8 cellular contexts compared by ENCODE assay signal in the genomic region with DNA sequence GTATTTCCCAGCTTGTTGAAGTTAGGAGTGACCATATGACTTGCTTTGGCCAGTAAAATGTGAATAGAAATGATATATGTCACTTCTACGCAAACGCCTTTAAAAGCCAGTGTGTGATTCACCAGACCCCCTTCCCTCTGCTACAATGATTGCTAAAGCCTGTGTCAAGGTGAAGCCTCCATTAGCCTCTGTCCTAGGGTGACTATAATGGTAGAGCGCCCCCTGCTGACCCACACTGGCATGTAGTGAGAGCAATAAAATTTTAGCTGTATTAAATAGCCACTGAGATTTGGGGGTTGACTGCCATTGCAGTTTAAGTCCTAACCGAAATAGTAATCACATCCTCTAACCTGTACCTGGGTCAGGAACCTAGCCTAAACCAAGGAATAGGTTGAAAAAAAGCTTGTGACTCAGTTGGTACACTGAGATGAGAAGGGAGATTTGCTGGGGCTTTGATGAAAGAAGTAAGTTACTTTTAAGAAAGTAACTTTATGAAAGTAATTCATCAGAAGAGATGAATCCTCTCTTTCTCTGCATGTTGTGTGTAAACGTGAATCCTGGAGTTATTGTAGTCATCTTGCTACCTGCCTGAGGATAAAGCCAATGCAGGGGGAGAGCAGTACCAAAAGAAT. TPM values are rescaled to one million over a fixed set of nuclear protein-coding genes. Genes with fewer than 3 reads are reported as not detected.
A peak's percentile ranks its signal among the peaks of the same experiment; 100 is the strongest.
DNase-seq lines count a peak whose midpoint lies in the region; ATAC-seq and TF ChIP-seq lines count a peak whose summit lies in the region.

No MANE protein-coding gene starts in this region.

- H3K27ac Mint-ChIP-seq in neural progenitor cell, result no peak overlapping the region

- H3K9me3 ChIP-seq in NT2/D1 (ENCODE audit: insufficient read depth, low read length) (no peaks in the 10 kb centered on the region), neural progenitor cell (ENCODE audit: low read depth) (no peaks in the 10 kb centered on the region), stomach (no peaks in the 10 kb centered on the region)

- ATAC-seq in GM19455 (IDR thresholded peaks at IDR 0.05; ENCODE audit: unreplicated experiment), result peak; percentile 96
- ATAC-seq in HG03521 (IDR thresholded peaks at IDR 0.05; ENCODE audit: unreplicated experiment), result peak; percentile 96

- H3K36me3 ChIP-seq in NT2/D1 (ENCODE audit: insufficient read depth, insufficient read length, low read length) (no peaks in the 10 kb centered on the region), neural progenitor cell (no peaks in the 10 kb centered on the region), stomach (no peaks in the 10 kb centered on the region)

- H3F3A ChIP-seq in neural progenitor cell (ENCODE audit: low read depth), result no peaks in the 10 kb centered on the region

- DNase-seq in COR-L47 (lab: John Stamatoyannopoulos, UW) (peak; percentile 77), NT2/D1 (ENCODE audit: low read depth, low spot score) (peak; percentile 66), fibroblast of gingiva (ENCODE audit: low read depth) (peak; percentile 61), neural progenitor cell (ENCODE audit: low spot score) (peak; percentile 83), stomach (peak; percentile 74)
- DNase-seq in activated CD8-positive, alpha-beta memory T cell treated with anti-CD3 and anti-CD28 coated beads, Interleukin-2, amount 50 U/mL, for 48 hours, result peak; percentile 96

- TF ChIP-seq EP300 in stomach (IDR thresholded peaks at IDR 0.05), result no peak

- no peaks in the 10 kb centered on the region for H3K9me3 Mint-ChIP-seq in neural progenitor cell

- H3K4me1 Mint-ChIP-seq in neural progenitor cell, result no peaks in the 10 kb centered on the region

- WGBS in stomach, 5 donors, result 39 to 52% (median 43%) methylated on average over 5 of the region's 5 CpGs

- TF ChIP-seq CTCF in neural progenitor cell (IDR thresholded peaks at IDR 0.05) (peak; percentile 95), stomach (IDR thresholded peaks at IDR 0.05) (peak in 5 of 7 experiments; percentile 44 to 68 (median 56))

- H3K36me3 Mint-ChIP-seq in neural progenitor cell, result no peaks in the 10 kb centered on the region

- H3K27me3 ChIP-seq in NT2/D1 (ENCODE audit: insufficient read depth, insufficient read length) (no peaks in the 10 kb centered on the region), neural progenitor cell (no peaks in the 10 kb centered on the region), stomach (no peaks in the 10 kb centered on the region)

- no peak overlapping the region for H3K4me3 Mint-ChIP-seq in neural progenitor cell

- H4K20me1 ChIP-seq in neural progenitor cell (ENCODE audit: low read depth), result no peaks in the 10 kb centered on the region

- no peaks in the 10 kb centered on the region for H3K79me2 ChIP-seq in neural progenitor cell (ENCODE audit: low read depth)

- H3K4me3 ChIP-seq in NT2/D1 (ENCODE audit: insufficient read length, low read depth), result no peak overlapping the region
- no peak overlapping the region for H3K4me3 ChIP-seq in neural progenitor cell
- H3K4me3 ChIP-seq in stomach, result no peak overlapping the region

- no peak overlapping the region for H3K27ac ChIP-seq in neural progenitor cell
- H3K27ac ChIP-seq in stomach, result no peak overlapping the region

- intact Hi-C loops in stomach (cut with DNase I; ENCODE audit: low total_unique reads), result loop anchor here (5.0 kb wide), 1 partner anchor 233 kb away; no protein-coding TSS in a partner anchor

- no peak overlapping the region for H2AFZ ChIP-seq in neural progenitor cell (replicated peaks)

- peaks cover 2% of the 10 kb centered on the region for H3K27me3 Mint-ChIP-seq in neural progenitor cell (ENCODE audit: insufficient read depth, low read depth)

- no peak for TF ChIP-seq POLR2A in stomach (IDR thresholded peaks at IDR 0.05)

- no peak overlapping the region for H3K4me2 ChIP-seq in neural progenitor cell

- no peaks in the 10 kb centered on the region for H3K4me1 ChIP-seq in NT2/D1 (ENCODE audit: insufficient read depth, insufficient read length)
- no peaks in the 10 kb centered on the region for H3K4me1 ChIP-seq in neural progenitor cell
- peaks cover 0 to 8% (median 0%) of the 10 kb centered on the region in 4 donors for H3K4me1 ChIP-seq in stomach

- H3K9ac ChIP-seq in NT2/D1 (ENCODE audit: insufficient read length, low read depth) (no peak overlapping the region), neural progenitor cell (no peak overlapping the region)

RNA-seq across cellular contexts. Expression of gene GTF2E1, which starts 52.6 kb away (rescaled TPM):
- total RNA-seq in neural progenitor cell (ENCODE audit: low replicate concordance) (42.2 and 78.2 TPM in 2 replicates), stomach (10 to 100 TPM in 4 of 5 donors, 1 to 10 TPM in 1; 4.5 to 66.0 (median 12.3) TPM)
- 1 to 10 TPM; 4.0 to 8.3 (median 5.5) TPM for polyA plus RNA-seq in stomach

RNA-seq across cellular contexts. Expression of gene RABL3, which starts 52.8 kb away (rescaled TPM):
- total RNA-seq in neural progenitor cell (ENCODE audit: low replicate concordance) (10.3 and 25.0 TPM in 2 replicates), stomach (10 to 100 TPM in 2 of 5 donors, 1 to 10 TPM in 3; 2.0 to 27.7 (median 9.3) TPM)
- 10 to 100 TPM in 1 of 3 donors, 1 to 10 TPM in 2; 5.0 to 15.9 (median 9.5) TPM for polyA plus RNA-seq in stomach
